In the genomic region with DNA sequence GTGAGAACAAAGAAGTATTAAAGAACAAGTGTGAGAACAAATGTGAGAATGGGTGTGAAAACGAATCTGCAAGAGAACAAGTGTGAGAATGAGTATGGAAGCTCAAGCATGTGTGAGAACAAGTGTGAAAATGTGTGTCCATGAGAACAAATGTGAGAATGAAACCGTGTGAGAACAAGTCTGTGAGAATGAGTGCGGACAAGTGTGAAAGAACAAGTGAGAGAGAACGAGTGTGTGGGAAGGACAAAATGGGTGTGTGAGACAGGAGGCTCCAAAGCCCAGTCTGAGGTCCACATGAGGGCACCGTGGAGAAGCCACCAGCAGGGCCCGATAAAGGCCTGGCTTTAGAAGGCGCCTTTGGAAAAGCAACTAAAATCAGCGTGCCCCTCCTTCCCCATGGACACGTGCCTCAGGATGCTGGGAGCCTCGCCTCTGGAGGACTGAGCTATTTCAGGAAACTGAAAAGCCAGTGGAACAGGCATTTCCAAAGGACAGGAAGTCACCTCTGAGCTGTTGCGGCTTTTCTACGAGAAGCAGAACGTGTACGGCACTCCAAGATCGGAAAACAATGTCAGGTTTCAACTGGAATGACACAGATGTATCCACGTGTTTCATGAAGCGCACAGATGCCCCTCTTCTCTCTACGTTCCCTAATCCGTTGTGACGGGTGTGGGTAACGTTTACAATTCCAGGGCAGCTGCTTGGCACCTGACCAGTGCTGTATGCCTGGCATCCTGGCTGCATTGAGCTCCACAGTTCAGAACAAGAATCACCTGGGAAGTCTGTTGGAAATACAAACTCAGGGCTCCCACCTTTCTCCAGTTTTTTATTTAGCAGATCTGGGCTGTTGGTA, we compare ENCODE assay signal across 8 cellular contexts. TPM values are rescaled to one million over a fixed set of nuclear protein-coding genes. Genes with fewer than 3 reads are reported as not detected.
DNase-seq lines count a peak whose midpoint lies in the region; ATAC-seq and TF ChIP-seq lines count a peak whose summit lies in the region.

No MANE protein-coding gene starts in this region.

- WGBS in ovary, 3 donors: 45 to 66% (median 50%) methylated on average over 21 of the region's 21 CpGs

- H3K9me3 ChIP-seq in RWPE2 (ENCODE audit: severe bottlenecking) (no peaks in the 10 kb centered on the region), fibroblast of lung (ENCODE audit: control insufficient read depth, insufficient read depth, low read depth, low read length) (no peaks in the 10 kb centered on the region), ovary (no peaks in the 10 kb centered on the region)

- H3K4me3 ChIP-seq in RWPE2 (ENCODE audit: severe bottlenecking): no peak overlapping the region
- H3K4me3 ChIP-seq in fibroblast of lung (replicated peaks in 1 of 4; ENCODE audit: control extremely low read depth in 1 of 4, insufficient read depth in 1 of 4, low read depth in 3 of 4, low read length in 4 of 4): no peak overlapping the region
- no peak overlapping the region for H3K4me3 ChIP-seq in ovary

- TF ChIP-seq EP300 in ovary (IDR thresholded peaks at IDR 0.05): peak; percentile 48

- H3K4me1 ChIP-seq in RWPE2 (ENCODE audit: insufficient read depth, poor library complexity, severe bottlenecking): no peaks in the 10 kb centered on the region
- H3K4me1 ChIP-seq in fibroblast of lung (ENCODE audit: control insufficient read depth, extremely low read depth, insufficient read depth, low read length): peaks cover 3% of the 10 kb centered on the region
- H3K4me1 ChIP-seq in ovary (ENCODE audit: insufficient read depth): peaks cover 16% of the 10 kb centered on the region

- no peaks in the 10 kb centered on the region for H3K79me2 ChIP-seq in fibroblast of lung (ENCODE audit: control insufficient read depth, insufficient read depth, low read length)

- intact Hi-C loops in ovary (cut with DNase I): no loop called here

- no peaks in the 10 kb centered on the region for H3K27me3 ChIP-seq in RWPE2 (ENCODE audit: insufficient read depth, poor library complexity, severe bottlenecking)
- no peaks in the 10 kb centered on the region for H3K27me3 ChIP-seq in fibroblast of lung (ENCODE audit: control insufficient read depth, insufficient read depth, low read length)
- H3K27me3 ChIP-seq in ovary: no peaks in the 10 kb centered on the region

- no peak overlapping the region for H3K9ac ChIP-seq in fibroblast of lung (ENCODE audit: insufficient read depth, low read length)

- H4K20me1 ChIP-seq in fibroblast of lung (ENCODE audit: control insufficient read depth, extremely low read depth, insufficient read depth, low read length): no peaks in the 10 kb centered on the region

- ATAC-seq in RWPE2 (ENCODE audit: low read depth): peak; percentile 75
- no peak for ATAC-seq in HG02973 (IDR thresholded peaks at IDR 0.05; ENCODE audit: unreplicated experiment)

- H3K4me2 ChIP-seq in fibroblast of lung (ENCODE audit: extremely low read depth, insufficient read depth, low read length): no peak overlapping the region

- H3K36me3 ChIP-seq in RWPE2 (ENCODE audit: low read depth) (peaks cover 86% of the 10 kb centered on the region), fibroblast of lung (ENCODE audit: control insufficient read depth, insufficient read depth, low read length) (peaks cover 15% of the 10 kb centered on the region), ovary (no peaks in the 10 kb centered on the region)

- H2AFZ ChIP-seq in fibroblast of lung (ENCODE audit: low read length): no peak overlapping the region

- DNase-seq in GM04504 (ENCODE audit: low read depth) (peak; percentile 17), RWPE2 (ENCODE audit: low spot score) (no peak), fibroblast of lung (ENCODE audit: low read depth in 2 of 2) (peak in 1 of 2 donors; percentile 58), ovary (peak; percentile 57 to 68 (median 60)), middle frontal gyrus (ENCODE audit: extremely low spot score, low spot score) (no peak)
- no peak for DNase-seq in activated effector memory CD4-positive, alpha-beta T cell treated with anti-CD3 and anti-CD28 coated beads, Interleukin-2, amount 50 U/mL, for 16 hours
- DNase-seq in stimulated activated CD4-positive, alpha-beta T cell treated with anti-CD3 and anti-CD28 coated beads, Interleukin-4, amount 100 ng/mL, for 4 hours: no peak

- no peak for TF ChIP-seq POLR2A in ovary (IDR thresholded peaks at IDR 0.05)

- TF ChIP-seq CTCF in RWPE2 (IDR thresholded peaks at IDR 0.05; ENCODE audit: poor library complexity, severe bottlenecking): peak; percentile 29
- TF ChIP-seq CTCF in fibroblast of lung (conservative IDR thresholded peaks at IDR 0.05 in 1 of 2, IDR thresholded peaks at IDR 0.05 in 1 of 2; ENCODE audit: low read depth in 1 of 2, low read length in 2 of 2): peak; percentile 41
- TF ChIP-seq CTCF in ovary (IDR thresholded peaks at IDR 0.05): peak in 2 of 3 donors; percentile 11 to 27

- no peak overlapping the region for H3K27ac ChIP-seq in RWPE2 (ENCODE audit: poor library complexity, severe bottlenecking)
- H3K27ac ChIP-seq in fibroblast of lung (ENCODE audit: insufficient read depth, low read length): peak overlapping the region; percentile 41
- peak overlapping the region in 1 of 2 donors; percentile 42 for H3K27ac ChIP-seq in ovary

RNA-seq across cellular contexts. Expression of gene ESYT2, which starts 46.4 kb away (rescaled TPM):
- total RNA-seq in fibroblast of lung (83.0 and 93.0 TPM in 2 replicates), ovary (100 to 1,000 TPM in 3 of 7 donors, 10 to 100 TPM in 4; 72.8 to 147 (median 95.9) TPM)
- polyA plus RNA-seq in fibroblast of lung (42.7 and 66.0 TPM in 2 replicates), ovary (10 to 100 TPM; 42.7 to 83.0 TPM)
- polyA plus RNA-seq in fibroblast of lung (2012): 35.8 and 50.3 TPM in 2 replicates
- 27.9 and 68.7 TPM in 2 replicates for polyA minus RNA-seq in fibroblast of lung (ENCODE audit: low replicate concordance)

Comparison
In these comparisons a context has a peak if more than half of its experiments do, and no peak if none do; other contexts are left out.
1. DNase-seq: peak in GM04504 (single experiment) and ovary (5 of 5); none in RWPE2 (single experiment), middle frontal gyrus (single experiment), activated effector memory CD4-positive, alpha-beta T cell treated with anti-CD3 and anti-CD28 coated beads, Interleukin-2, amount 50 U/mL, for 16 hours (single experiment) and stimulated activated CD4-positive, alpha-beta T cell treated with anti-CD3 and anti-CD28 coated beads, Interleukin-4, amount 100 ng/mL, for 4 hours (0 of 2).
2. Peak in every context shown above with its lines, with median percentiles within 50 percentile points of each other: CTCF ChIP-seq.